Comparison of ENCODE assay signal across 17 cellular contexts in the genomic region with DNA sequence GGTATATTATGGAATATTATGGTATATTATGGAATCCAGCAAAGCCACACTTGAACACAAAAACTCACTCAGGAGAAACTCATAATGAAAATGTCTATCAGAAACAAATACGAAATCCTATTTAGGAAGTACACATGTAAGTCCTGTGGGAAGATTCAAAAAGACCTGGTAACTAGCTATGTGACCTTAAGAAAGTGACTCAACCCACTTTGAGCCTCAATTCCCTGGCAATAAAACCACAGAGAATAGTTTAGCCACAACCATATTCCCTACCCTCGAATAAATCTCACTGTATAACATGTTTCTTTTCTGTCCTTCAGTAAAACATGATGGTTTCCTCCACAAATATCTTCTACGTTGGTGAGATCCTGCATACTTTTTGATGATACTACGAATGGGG. TPM values are rescaled to one million over a fixed set of nuclear protein-coding genes. Genes with fewer than 3 reads are reported as not detected.
DNase-seq lines count a peak whose midpoint lies in the region; ATAC-seq and TF ChIP-seq lines count a peak whose summit lies in the region.
"Had no signal": no experiment of that assay in that cellular context is flagged by ENCODE, and none has a peak within 500 bp of the region (broad histone marks: within the 10 kb centered on the region; RNA-seq: fewer than 3 reads in every experiment).

No MANE protein-coding gene starts in this region.

- no peak overlapping the region for H3K4me3 ChIP-seq in PC-3 (ENCODE audit: low read length)
- H3K4me3 ChIP-seq in CD8-positive, alpha-beta memory T cell (ENCODE audit: low read length) = no peak overlapping the region
- H3K4me3 ChIP-seq: ascending aorta, colonic mucosa, gastrocnemius medialis had no signal

- H3K9me3 ChIP-seq in PC-3 (ENCODE audit: low read length) = no peaks in the 10 kb centered on the region
- no peaks in the 10 kb centered on the region for H3K9me3 ChIP-seq in CD8-positive, alpha-beta memory T cell (ENCODE audit: low read length)
- H3K9me3 ChIP-seq: ascending aorta, colonic mucosa, gastrocnemius medialis had no signal

- ATAC-seq in natural killer cell (no peak), memory B cell (ENCODE audit: low read depth) (no peak), PC-3 (no peak), HG03571 (IDR thresholded peaks at IDR 0.05; ENCODE audit: unreplicated experiment) (no peak)
- no peak for ATAC-seq in natural killer cell treated with Interleukin-12 subunit alpha and Interleukin-12 subunit beta and Interleukin-15 and Interleukin-18, amount 100 ng/mL, for 72 hours
- ATAC-seq: gastrocnemius medialis; stimulated activated naive CD8-positive, alpha-beta T cell treated with anti-CD3 and anti-CD28 coated beads, Interleukin-15, amount 100 ng/mL, for 72 hours had no signal

- no peaks in the 10 kb centered on the region for H4K20me1 ChIP-seq in PC-3 (ENCODE audit: low read length)

- H3K27me3 Mint-ChIP-seq in natural killer cell (ENCODE audit: low read depth in 2 of 2) (no peaks in the 10 kb centered on the region), memory B cell (no peaks in the 10 kb centered on the region)
- H3K27me3 Mint-ChIP-seq in natural killer cell treated with Interleukin-12 subunit alpha and Interleukin-12 subunit beta and Interleukin-15 and Interleukin-18, amount 100 ng/mL, for 72 hours = no peaks in the 10 kb centered on the region
- no peaks in the 10 kb centered on the region for H3K27me3 Mint-ChIP-seq in activated naive CD8-positive, alpha-beta T cell treated with anti-CD3 and anti-CD28 coated beads for 36 hours
- H3K27me3 Mint-ChIP-seq in CD8-positive, alpha-beta memory T cell = no peaks in the 10 kb centered on the region
- H3K27me3 Mint-ChIP-seq: stimulated activated naive CD8-positive, alpha-beta T cell treated with anti-CD3 and anti-CD28 coated beads, Interleukin-15, amount 100 ng/mL, for 72 hours had no signal

- DNase-seq in natural killer cell = no peak
- DNase-seq in natural killer cell treated with Interleukin-12 subunit alpha and Interleukin-12 subunit beta and Interleukin-15 and Interleukin-18, amount 100 ng/mL, for 72 hours (ENCODE audit: low spot score) = no peak
- DNase-seq in activated naive CD8-positive, alpha-beta T cell treated with anti-CD3 and anti-CD28 coated beads for 36 hours = no peak
- DNase-seq in memory B cell (ENCODE audit: low spot score in 2 of 2) = no peak
- no peak for DNase-seq in PC-3
- no peak for DNase-seq in medulla oblongata (ENCODE audit: extremely low spot score)
- no peak for DNase-seq in CD8-positive, alpha-beta memory T cell
- DNase-seq: colonic mucosa; COR-L47; gastrocnemius medialis; NCI-H2029; SHP77; stimulated activated naive CD8-positive, alpha-beta T cell treated with anti-CD3 and anti-CD28 coated beads, Interleukin-15, amount 100 ng/mL, for 72 hours; T-helper 1 cell; WERI-Rb-1 had no signal

- no peaks in the 10 kb centered on the region for H3K27me3 ChIP-seq in PC-3 (ENCODE audit: low read length)
- H3K27me3 ChIP-seq in CD8-positive, alpha-beta memory T cell (ENCODE audit: insufficient read depth, low read length, poor library complexity, severe bottlenecking) = no peaks in the 10 kb centered on the region
- H3K27me3 ChIP-seq: ascending aorta, colonic mucosa, gastrocnemius medialis had no signal

- peaks cover 8% of the 10 kb centered on the region; the same call in 1 of the 2 replicates for H3K4me1 ChIP-seq in PC-3 (ENCODE audit: insufficient read depth, low read length)
- peaks cover 4% of the 10 kb centered on the region for H3K4me1 ChIP-seq in CD8-positive, alpha-beta memory T cell (ENCODE audit: insufficient read depth, low read length)

- H3K36me3 Mint-ChIP-seq in natural killer cell = peaks cover 7% of the 10 kb centered on the region
- H3K36me3 Mint-ChIP-seq in natural killer cell treated with Interleukin-12 subunit alpha and Interleukin-12 subunit beta and Interleukin-15 and Interleukin-18, amount 100 ng/mL, for 72 hours = peaks cover 11% of the 10 kb centered on the region
- peaks cover 32% of the 10 kb centered on the region for H3K36me3 Mint-ChIP-seq in activated naive CD8-positive, alpha-beta T cell treated with anti-CD3 and anti-CD28 coated beads for 36 hours
- H3K36me3 Mint-ChIP-seq in memory B cell = peaks cover 27% of the 10 kb centered on the region
- peaks cover 5 to 85% (median 25%) of the 10 kb centered on the region in 3 donors for H3K36me3 Mint-ChIP-seq in CD8-positive, alpha-beta memory T cell

- no TSS peak for BruUV-seq in PC-3 (replicated peaks; lab: Mats Ljungman, UMichigan)

- 0 out of 2 replicates have a peak, but pooled peaks cover 8% of the 10 kb centered on the region for H3K79me2 ChIP-seq in PC-3 (ENCODE audit: low read length)

- H3K9ac ChIP-seq in PC-3 (ENCODE audit: low read length) = no peak overlapping the region

- H3K4me1 Mint-ChIP-seq in natural killer cell (peaks cover 15 to 16% of the 10 kb centered on the region in 2 donors), memory B cell (peaks cover 4% of the 10 kb centered on the region)
- H3K4me1 Mint-ChIP-seq in natural killer cell treated with Interleukin-12 subunit alpha and Interleukin-12 subunit beta and Interleukin-15 and Interleukin-18, amount 100 ng/mL, for 72 hours (ENCODE audit: low read depth in 2 of 2) = peaks cover 16 to 22% of the 10 kb centered on the region in 2 donors
- peaks cover 19% of the 10 kb centered on the region for H3K4me1 Mint-ChIP-seq in activated naive CD8-positive, alpha-beta T cell treated with anti-CD3 and anti-CD28 coated beads for 36 hours
- H3K4me1 Mint-ChIP-seq in CD8-positive, alpha-beta memory T cell = peaks cover 7 to 15% (median 14%) of the 10 kb centered on the region in 3 donors

- H3K27ac ChIP-seq in PC-3 (ENCODE audit: low read length) = no peak overlapping the region
- no peak overlapping the region for H3K27ac ChIP-seq in CD8-positive, alpha-beta memory T cell (ENCODE audit: low read depth, low read length)
- H3K27ac ChIP-seq: ascending aorta, colonic mucosa, gastrocnemius medialis, WERI-Rb-1 had no signal

- H3K4me3 Mint-ChIP-seq in natural killer cell (no peak overlapping the region), memory B cell (no peak overlapping the region)
- H3K4me3 Mint-ChIP-seq in natural killer cell treated with Interleukin-12 subunit alpha and Interleukin-12 subunit beta and Interleukin-15 and Interleukin-18, amount 100 ng/mL, for 72 hours = no peak overlapping the region
- H3K4me3 Mint-ChIP-seq in activated naive CD8-positive, alpha-beta T cell treated with anti-CD3 and anti-CD28 coated beads for 36 hours = no peak overlapping the region
- H3K4me3 Mint-ChIP-seq in CD8-positive, alpha-beta memory T cell = no peak overlapping the region
- H3K4me3 Mint-ChIP-seq: stimulated activated naive CD8-positive, alpha-beta T cell treated with anti-CD3 and anti-CD28 coated beads, Interleukin-15, amount 100 ng/mL, for 72 hours had no signal

- no peak overlapping the region for H3K4me2 ChIP-seq in PC-3 (ENCODE audit: low read length)

- H3F3A ChIP-seq in PC-3 (ENCODE audit: low read length, unreplicated experiment) = no peaks in the 10 kb centered on the region

- H3K9me2 ChIP-seq in PC-3 (replicated peaks; ENCODE audit: low read length) = no peaks in the 10 kb centered on the region

- CTCF ChIA-PET in PC-3 (lab: Charles Lee) = interaction anchor here (0.6 kb wide), 1 partner anchor 53 kb away, joined by 5 read pairs; no protein-coding TSS in a partner anchor
- CTCF ChIA-PET in CD8-positive, alpha-beta memory T cell (lab: Charles Lee) = interaction anchor here (0.6 kb wide), 1 partner anchor 36 kb away, joined by 3 read pairs; no protein-coding TSS in a partner anchor

- no peak overlapping the region for H2AFZ ChIP-seq in PC-3 (ENCODE audit: low read length)

- H3K27ac Mint-ChIP-seq in natural killer cell (peak overlapping the region; percentile 25 to 38), memory B cell (peak overlapping the region; percentile 45)
- H3K27ac Mint-ChIP-seq in natural killer cell treated with Interleukin-12 subunit alpha and Interleukin-12 subunit beta and Interleukin-15 and Interleukin-18, amount 100 ng/mL, for 72 hours = no peak overlapping the region
- H3K27ac Mint-ChIP-seq in activated naive CD8-positive, alpha-beta T cell treated with anti-CD3 and anti-CD28 coated beads for 36 hours = peak overlapping the region; percentile 47
- peak overlapping the region in 2 of 8 donors; percentile 30 to 42 for H3K27ac Mint-ChIP-seq in CD8-positive, alpha-beta memory T cell

- intact Hi-C loops in natural killer cell (cut with micrococcal nuclease) = no loop called here
- intact Hi-C loops in PC-3 (cut with micrococcal nuclease) = no loop called here

- peaks cover 32% of the 10 kb centered on the region for H3K36me3 ChIP-seq in PC-3 (ENCODE audit: low read depth, low read length)
- H3K36me3 ChIP-seq in CD8-positive, alpha-beta memory T cell (ENCODE audit: insufficient read depth, low read length) = peaks cover 48% of the 10 kb centered on the region

- POLR2A ChIA-PET in PC-3 (lab: Charles Lee; ENCODE audit: unreplicated experiment) = no interaction called here
- POLR2A ChIA-PET in CD8-positive, alpha-beta memory T cell (lab: Charles Lee) = no interaction called here

- no peak for TF ChIP-seq CTCF in natural killer cell (IDR thresholded peaks at IDR 0.05)
- TF ChIP-seq CTCF in PC-3 (conservative IDR thresholded peaks at IDR 0.05; ENCODE audit: low read depth, low read length) = no peak

- H3K9me3 Mint-ChIP-seq in natural killer cell (no peaks in the 10 kb centered on the region), memory B cell (no peaks in the 10 kb centered on the region)
- no peaks in the 10 kb centered on the region for H3K9me3 Mint-ChIP-seq in natural killer cell treated with Interleukin-12 subunit alpha and Interleukin-12 subunit beta and Interleukin-15 and Interleukin-18, amount 100 ng/mL, for 72 hours
- H3K9me3 Mint-ChIP-seq in activated naive CD8-positive, alpha-beta T cell treated with anti-CD3 and anti-CD28 coated beads for 36 hours = no peaks in the 10 kb centered on the region
- no peaks in the 10 kb centered on the region for H3K9me3 Mint-ChIP-seq in CD8-positive, alpha-beta memory T cell
- H3K9me3 Mint-ChIP-seq: stimulated activated naive CD8-positive, alpha-beta T cell treated with anti-CD3 and anti-CD28 coated beads, Interleukin-15, amount 100 ng/mL, for 72 hours had no signal

RNA-seq across cellular contexts. Expression of a gene that starts 56.4 kb away (rescaled TPM):
- total RNA-seq in natural killer cell (10 to 100 TPM; 57.6 to 72.6 (median 69.8) TPM), PC-3 (2014; rRNA removed) (11.6 and 12.8 TPM in 2 replicates)
- 10 to 100 TPM; 42.1 to 65.7 TPM for total RNA-seq in natural killer cell treated with Interleukin-12 subunit alpha and Interleukin-12 subunit beta and Interleukin-15 and Interleukin-18, amount 100 ng/mL, for 72 hours
- total RNA-seq in activated naive CD8-positive, alpha-beta T cell treated with anti-CD3 and anti-CD28 coated beads for 36 hours = 10 to 100 TPM; 28.8 to 29.8 TPM
- 10 to 100 TPM; 25.8 to 30.7 TPM for total RNA-seq in CD8-positive, alpha-beta memory T cell
- 20.9 TPM for polyA plus RNA-seq in CD8-positive, alpha-beta memory T cell

Comparison
In these comparisons a context has a peak if more than half of its experiments do, and no peak if none do; other contexts are left out.
1. H3K27ac Mint-ChIP-seq: peak in natural killer cell (2 of 2), activated naive CD8-positive, alpha-beta T cell treated with anti-CD3 and anti-CD28 coated beads for 36 hours (single experiment) and memory B cell (single experiment); none in natural killer cell treated with Interleukin-12 subunit alpha and Interleukin-12 subunit beta and Interleukin-15 and Interleukin-18, amount 100 ng/mL, for 72 hours (0 of 2).